ENCODE assay signal across 26 cellular contexts in genomic region chr12:125386652-125387051, GRCh38.
"Had no signal": no experiment of that assay in that cellular context is flagged by ENCODE, and none has a peak within 500 bp of the region (broad histone marks: within the 10 kb centered on the region; RNA-seq: fewer than 3 reads in every experiment).

No MANE protein-coding gene starts in this region.

- H3K36me3 ChIP-seq: lower lobe of right lung, neural progenitor cell, neutrophil, ovary, right atrium auricular region, suprapubic skin, tibial nerve, uterus had no signal

- H3K27ac ChIP-seq: lower lobe of right lung, neural progenitor cell, neutrophil, ovary, right atrium auricular region, skin epidermis, suprapubic skin, tibial nerve, uterus had no signal

- H3K4me3 ChIP-seq: lower lobe of right lung, neural progenitor cell, ovary, right atrium auricular region, skin epidermis, suprapubic skin, tibial nerve, uterus had no signal

- DNase-seq: hypothalamus; immature natural killer cell; kidney; left ventricle myocardium superior; lower lobe of right lung; mammary epithelial cell; mesenchymal stem cell; naive B cell; natural killer cell; nephron progenitor cell; occipital lobe; ovary; stimulated activated CD4-positive, alpha-beta T cell treated with anti-CD3 and anti-CD28 coated beads, Interleukin-12 subunit alpha, Interleukin-12 subunit beta, amount 100 ng/mL, for 4 hours; stimulated activated CD4-positive, alpha-beta T cell treated with anti-CD3 and anti-CD28 coated beads, Interleukin-15, amount 100 ng/mL, for 24 hours; stimulated activated CD4-positive, alpha-beta T cell treated with anti-CD3 and anti-CD28 coated beads, Interleukin-2, amount 100 ng/mL, for 24 hours; stimulated activated CD4-positive, alpha-beta T cell treated with anti-CD3 and anti-CD28 coated beads, Interleukin-4, amount 100 ng/mL, for 24 hours; stimulated activated naive CD4-positive, alpha-beta T cell; uterus had no signal

- ATAC-seq: left ventricle myocardium superior; lower lobe of right lung; natural killer cell; sciatic nerve; stimulated activated effector memory CD8-positive, alpha-beta T cell treated with anti-CD3 and anti-CD28 coated beads, Interleukin-12 subunit alpha, Interleukin-12 subunit beta, amount 100 ng/mL, for 72 hours had no signal

- H3K9me3 ChIP-seq: lower lobe of right lung, neutrophil, ovary, right atrium auricular region, suprapubic skin, tibial nerve, uterus had no signal

- H3K4me1 ChIP-seq: lower lobe of right lung, right atrium auricular region, suprapubic skin, tibial nerve, uterus had no signal

- H3K27me3 ChIP-seq: neural progenitor cell, neutrophil, ovary, right atrium auricular region, suprapubic skin, tibial nerve, uterus had no signal
